ENCODE assay signal across 1 cellular context in genomic region chr6:124148225-124148624, GRCh38.
TF ChIP-seq lines count a peak whose summit lies in the region.

No MANE protein-coding gene starts in this region.

TF ChIP-seq in HepG2, 621 proteins besides CTCF, POLR2A, EP300 and RAD21 (continued from another document):
- TF ChIP-seq CSRNP1 (CRISPR knock-in tag; IDR thresholded peaks at IDR 0.05) (no peak), GABPB1 (CRISPR knock-in tag; IDR thresholded peaks at IDR 0.05) (no peak), HMG20A (CRISPR knock-in tag; IDR thresholded peaks at IDR 0.05; ENCODE audit: borderline replicate concordance) (no peak), NR1H2 (CRISPR knock-in tag; IDR thresholded peaks at IDR 0.05; ENCODE audit: borderline replicate concordance, low read depth) (no peak), ZNF749 (CRISPR knock-in tag; IDR thresholded peaks at IDR 0.05; ENCODE audit: borderline replicate concordance) (no peak)
